In the genomic region with DNA sequence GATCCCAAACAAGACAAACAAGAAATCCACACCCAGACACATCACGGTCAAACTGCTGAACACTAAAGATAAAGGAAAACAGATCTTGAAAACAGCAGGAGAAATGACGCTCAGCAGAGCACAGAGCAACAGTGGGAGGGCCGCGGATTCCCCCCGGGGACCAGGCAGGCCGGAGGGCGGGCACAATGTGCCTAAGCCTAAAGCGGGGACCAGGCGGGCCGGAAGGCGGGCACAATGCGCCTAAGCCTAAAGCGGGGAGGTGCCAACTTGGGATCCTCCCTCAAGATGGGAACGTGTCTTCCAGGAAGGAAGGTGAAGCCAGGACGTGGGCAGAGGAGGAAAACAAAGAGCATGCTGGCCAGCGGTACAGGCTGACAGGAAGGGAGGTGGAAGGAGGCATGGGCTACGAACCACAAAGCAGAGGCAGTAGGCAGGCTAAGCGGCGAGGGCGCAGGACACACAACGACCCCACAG, we compare ENCODE assay signal across 8 cellular contexts. TPM values are rescaled to one million over a fixed set of nuclear protein-coding genes. Genes with fewer than 3 reads are reported as not detected.
A peak's percentile ranks its signal among the peaks of the same experiment; 100 is the strongest.
DNase-seq lines count a peak whose midpoint lies in the region; ATAC-seq, FAIRE-seq and TF ChIP-seq lines count a peak whose summit lies in the region.

No MANE protein-coding gene starts in this region.

- FAIRE-seq in H54 (lab: Jason Lieb, UNC), result no peak

- no peak for TF ChIP-seq POLR2A in H54 (IDR thresholded peaks at IDR 0.05; ENCODE audit: low read depth, low read length)

- H3K36me3 ChIP-seq in GM06990 (ENCODE audit: control insufficient read depth, insufficient read depth, low read length), result peaks cover 9% of the 10 kb centered on the region

- peaks cover 7 to 35% (median 7%) of the 10 kb centered on the region in 3 donors for H3K27me3 Mint-ChIP-seq in naive B cell

- H3K4me3 ChIP-seq in GM06990 (replicated peaks; ENCODE audit: low read depth, low read length), result peak overlapping the region; percentile 5; the same call in 1 of the 2 replicates

- DNase-seq in GM06990 (ENCODE audit: extremely low read depth, insufficient read length), result peak; percentile 59
- DNase-seq in H54 (ENCODE audit: insufficient read length, low spot score), result peak; percentile 87
- peak; percentile 98 for DNase-seq in NCI-H69 (lab: John Stamatoyannopoulos, UW)
- DNase-seq in epidermal melanocyte (ENCODE audit: insufficient read length, low spot score), result peak; percentile 52
- DNase-seq in naive B cell, result peak; percentile 16
- DNase-seq in middle frontal gyrus (ENCODE audit: extremely low spot score, low spot score), result no peak
- DNase-seq in stimulated activated CD4-positive, alpha-beta T cell treated with anti-CD3 and anti-CD28 coated beads, Interleukin-1b, Interleukin-23, amount 100 ng/mL, for 48 hours, result no peak
- DNase-seq in pons (ENCODE audit: low spot score), result no peak

- H3K36me3 Mint-ChIP-seq in naive B cell, result no peaks in the 10 kb centered on the region

- H3K27ac Mint-ChIP-seq in naive B cell, result peak overlapping the region in 3 of 6 donors; percentile 32 to 50 (median 43)

- H3K27me3 ChIP-seq in GM06990 (replicated peaks; ENCODE audit: control insufficient read depth, insufficient read depth, low read length), result no peaks in the 10 kb centered on the region

- peak overlapping the region; percentile 46 to 93 (median 80) for H3K4me3 Mint-ChIP-seq in naive B cell

- H3K4me1 Mint-ChIP-seq in naive B cell, result peaks cover 11 to 15% (median 12%) of the 10 kb centered on the region in 3 donors

- no peak for TF ChIP-seq CTCF in GM06990 (IDR thresholded peaks at IDR 0.05; ENCODE audit: insufficient read depth, low read length, poor library complexity, severe bottlenecking)

- peaks cover 0 to 2% (median 0%) of the 10 kb centered on the region in 7 donors for H3K9me3 Mint-ChIP-seq in naive B cell

- peak in 1 of 2 donors; percentile 82 for ATAC-seq in naive B cell (ENCODE audit: low read depth in 2 of 2)

RNA-seq across cellular contexts. Expression of gene CYFIP1, which starts 31.1 kb away (rescaled TPM):
- polyA plus RNA-seq in naive B cell (ENCODE audit: low read depth in 6 of 6), result 1 to 10 TPM in 2 of 6 donors, under 1 TPM in 3, not detected in 1; 0.56 to 2.1 (median 0.86) TPM

Comparison
In these comparisons a context has a peak if more than half of its experiments do, and no peak if none do; other contexts are left out.
1. DNase-seq: peak in GM06990 (single experiment), H54 (single experiment), NCI-H69 (single experiment), epidermal melanocyte (single experiment) and naive B cell (single experiment); none in middle frontal gyrus (single experiment), stimulated activated CD4-positive, alpha-beta T cell treated with anti-CD3 and anti-CD28 coated beads, Interleukin-1b, Interleukin-23, amount 100 ng/mL, for 48 hours (single experiment) and pons (single experiment).